In the genomic region with DNA sequence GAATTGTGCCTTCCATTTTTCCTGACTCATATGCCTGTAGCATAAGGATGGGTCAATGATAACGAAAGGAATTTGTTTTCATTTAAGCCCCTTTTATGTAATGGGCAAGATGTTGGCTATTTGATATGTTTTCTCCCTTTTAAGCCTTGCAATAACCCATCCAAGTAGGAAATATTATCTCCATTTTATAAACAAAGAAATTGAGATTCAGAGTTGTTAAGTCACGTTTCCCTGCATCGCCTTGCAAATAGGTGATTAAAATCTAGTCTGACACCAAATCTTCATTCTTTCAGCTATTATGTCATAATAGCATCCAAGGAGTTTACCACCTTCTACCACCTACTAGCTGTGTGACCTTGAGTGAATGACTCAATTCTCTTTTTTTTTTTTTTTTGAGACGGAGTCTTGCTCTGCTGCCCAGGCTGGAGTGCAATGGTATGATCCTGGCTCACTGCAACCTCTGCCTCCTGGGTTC, we compare ENCODE assay signal across 28 cellular contexts. TPM values are rescaled to one million over a fixed set of nuclear protein-coding genes. Genes with fewer than 3 reads are reported as not detected.
A peak's percentile ranks its signal among the peaks of the same experiment; 100 is the strongest.
DNase-seq lines count a peak whose midpoint lies in the region; ATAC-seq, FAIRE-seq and TF ChIP-seq lines count a peak whose summit lies in the region.
"Had no signal": no experiment of that assay in that cellular context is flagged by ENCODE, and none has a peak within 500 bp of the region (broad histone marks: within the 10 kb centered on the region; RNA-seq: fewer than 3 reads in every experiment).

No MANE protein-coding gene starts in this region.

- no peak for TF ChIP-seq POLR2A in A549 (IDR thresholded peaks at IDR 0.05; ENCODE audit: low read length)

- WGBS in A549 (ENCODE audit: missing lambda C conversion rate), result 40% methylated on average over 4 of the region's 4 CpGs
- WGBS in GM23248 (ENCODE audit: low coverage in 1 of 2, low lambda C conversion rate in 2 of 2, missing lambda C conversion rate in 2 of 2), 2 experiments, result 55% methylated on average over 4 of the region's 4 CpGs

- H4K20me1 ChIP-seq in GM23248 (ENCODE audit: insufficient read depth), result no peaks in the 10 kb centered on the region
- H4K20me1 ChIP-seq: BLaER1 treated with 17β-estradiol and CSF1 and Interleukin-3, amounts not matched to agents 10 nM and 100 nM had no signal

- H3K79me2 ChIP-seq in GM23248 (ENCODE audit: insufficient read depth), result no peaks in the 10 kb centered on the region
- H3K79me2 ChIP-seq in parathyroid adenoma, result no peaks in the 10 kb centered on the region

- in situ Hi-C loops in GM23248 (cut with MboI), result no loop called here

- H3K36me3 ChIP-seq in GM23248 (ENCODE audit: low read depth) (no peaks in the 10 kb centered on the region), parathyroid adenoma (ENCODE audit: control insufficient read depth, insufficient read depth, low read length) (no peaks in the 10 kb centered on the region)
- H3K36me3 ChIP-seq: BE2C; BLaER1 treated with 17β-estradiol and CSF1 and Interleukin-3, amounts not matched to agents 10 nM and 100 nM had no signal

- no peak for TF ChIP-seq RAD21 in A549 (conservative IDR thresholded peaks at IDR 0.05 in 1 of 2, IDR thresholded peaks at IDR 0.05 in 1 of 2)

- TF ChIP-seq CTCF in A549 (IDR thresholded peaks at IDR 0.05) (no peak), parathyroid adenoma (IDR thresholded peaks at IDR 0.05) (no peak)

- ATAC-seq in A549 (peak in 1 of 2 experiments; percentile 55; a peak in 2 of 6 replicates), GM19463 (IDR thresholded peaks at IDR 0.05; ENCODE audit: unreplicated experiment) (no peak)
- ATAC-seq: HCT116 had no signal

- H3K9me3 ChIP-seq in A549, result no peaks in the 10 kb centered on the region
- no peaks in the 10 kb centered on the region for H3K9me3 ChIP-seq in GM23248 (ENCODE audit: low read depth)
- H3K9me3 ChIP-seq in parathyroid adenoma (ENCODE audit: control insufficient read depth, low read length), result no peaks in the 10 kb centered on the region
- H3K9me3 ChIP-seq: BE2C; BLaER1 treated with 17β-estradiol and CSF1 and Interleukin-3, amounts not matched to agents 10 nM and 100 nM had no signal

- peak overlapping the region; percentile 36 for H3K4me2 ChIP-seq in A549
- H3K4me2 ChIP-seq in GM23248 (ENCODE audit: unreplicated experiment), result no peak overlapping the region
- H3K4me2 ChIP-seq in parathyroid adenoma (ENCODE audit: low read length), result no peak overlapping the region
- H3K4me2 ChIP-seq: BLaER1 treated with 17β-estradiol and CSF1 and Interleukin-3, amounts not matched to agents 10 nM and 100 nM; GM23338 had no signal

- no peak for DNase-seq in A549 (ENCODE audit: low read depth in 1 of 2, low spot score in 1 of 2)
- DNase-seq in GM23248, result peak; percentile 6
- peak; percentile 77 for DNase-seq in M059J (ENCODE audit: low read depth)
- DNase-seq in amniotic stem cell (lab: John Stamatoyannopoulos, UW), result no peak
- no peak for DNase-seq in urothelium cell line (ENCODE audit: low spot score)
- no peak for DNase-seq in NCI-H82 treated with DMSO at 0.1 percent for 48 hours (lab: John Stamatoyannopoulos, UW; ENCODE audit: unreplicated experiment)
- DNase-seq: ACHN; AML-193; BE2C; CD4-positive, alpha-beta T cell; CD8-positive, alpha-beta memory T cell; DMS 273 treated with DMSO at 0.1 percent for 48 hours; DMS79; GF-D8; H9; HFFc6 had no signal

- H3K4me1 ChIP-seq in A549, result peaks cover 33% of the 10 kb centered on the region
- no peaks in the 10 kb centered on the region for H3K4me1 ChIP-seq in GM23248 (ENCODE audit: insufficient read depth)
- H3K4me1 ChIP-seq in parathyroid adenoma, result peaks cover 3% of the 10 kb centered on the region
- H3K4me1 ChIP-seq: BE2C; BLaER1 treated with 17β-estradiol and CSF1 and Interleukin-3, amounts not matched to agents 10 nM and 100 nM had no signal

- POLR2A ChIA-PET in A549 (lab: Yijun Ruan, JAX), result no interaction called here

- H3K4me3 ChIP-seq in A549, result no peak overlapping the region
- H3K4me3 ChIP-seq in GM23248, result no peak overlapping the region
- H3K4me3 ChIP-seq in parathyroid adenoma (ENCODE audit: low read depth, low read length), result no peak overlapping the region
- H3K4me3 ChIP-seq: BLaER1 treated with 17β-estradiol and CSF1 and Interleukin-3, amounts not matched to agents 10 nM and 100 nM; GM23338 had no signal

- H3K27me3 ChIP-seq in GM23248 (replicated peaks; ENCODE audit: insufficient read depth) (0 out of 2 replicates have a peak, but pooled peaks cover 9% of the 10 kb centered on the region), parathyroid adenoma (ENCODE audit: control insufficient read depth, insufficient read depth, low read length) (no peaks in the 10 kb centered on the region)
- H3K27me3 ChIP-seq: BE2C; BLaER1 treated with 17β-estradiol and CSF1 and Interleukin-3, amounts not matched to agents 10 nM and 100 nM had no signal

- H3K9me2 ChIP-seq in GM23248 (ENCODE audit: insufficient read depth), result no peaks in the 10 kb centered on the region

- H3K27ac ChIP-seq in A549, result peak overlapping the region; percentile 37 to 71; a peak in 3 of 6 replicates
- H3K27ac ChIP-seq in GM23248, result no peak overlapping the region
- peak overlapping the region; percentile 29 for H3K27ac ChIP-seq in parathyroid adenoma
- H3K27ac ChIP-seq: BLaER1 treated with 17β-estradiol and CSF1 and Interleukin-3, amounts not matched to agents 10 nM and 100 nM had no signal

- no peak for TF ChIP-seq EP300 in A549 (IDR thresholded peaks at IDR 0.05)

- H3F3A ChIP-seq in GM23248 (ENCODE audit: insufficient read depth), result no peaks in the 10 kb centered on the region

- CTCF ChIA-PET in A549 (lab: Yijun Ruan, JAX), result interaction anchor here (0.6 to 1.0 kb wide), 2 partner anchors 50 to 129 kb away, joined by 3 to 4 read pairs; no protein-coding TSS in a partner anchor

- H3K9ac ChIP-seq in GM23248, result no peak overlapping the region
- no peak overlapping the region for H3K9ac ChIP-seq in parathyroid adenoma
- H3K9ac ChIP-seq: BLaER1 treated with 17β-estradiol and CSF1 and Interleukin-3, amounts not matched to agents 10 nM and 100 nM had no signal

- FAIRE-seq in A549 (lab: Jason Lieb, UNC) (no peak), urothelium cell line (lab: Jason Lieb, UNC) (no peak)
- FAIRE-seq: A204.1, D721Med, GM12891, GM18507 had no signal

- H2AFZ ChIP-seq in GM23248 (no peak overlapping the region), parathyroid adenoma (no peak overlapping the region)
- H2AFZ ChIP-seq: GM23338 had no signal

TF ChIP-seq in A549, 52 proteins besides CTCF, POLR2A, EP300 and RAD21:
- TF ChIP-seq SMC3 (IDR thresholded peaks at IDR 0.05) (no peak), FOSL2 (IDR thresholded peaks at IDR 0.05) (no peak), FOSL2 (CRISPR knock-in tag; IDR thresholded peaks at IDR 0.05) (peak; percentile 15; the same call in 1 of the 2 replicates), CEBPB (IDR thresholded peaks at IDR 0.05) (peak in 1 of 2 experiments; percentile 4; a peak in 1 of 4 replicates), GATA3 (IDR thresholded peaks at IDR 0.05; ENCODE audit: borderline replicate concordance) (peak; percentile 20; the same call in 1 of the 2 replicates)

RNA-seq across cellular contexts. Expression of a gene that starts 7.0 kb away (rescaled TPM):
- polyA plus RNA-seq in A549 (2011; rRNA removed) (20.0 and 23.0 TPM in 2 replicates), A549 (2017; fragmentation: RNase III; extraction: RNeasy Plus Mini Kit Qiagen cat#74134 plus additional on column Dnase treatment) (17.5 to 26.2 TPM (median 25.9 TPM) in 3 replicates), GM23248 (2016; fragmentation: Nextera tagmentation; extraction: Ambion mirVana) (not detected in 2 replicates)
- polyA plus RNA-seq in A549 (2012; cell fraction: cytosol; rRNA removed), result 16.7 and 23.8 TPM in 2 replicates
- 26.9 and 33.9 TPM in 2 replicates for polyA plus RNA-seq in A549 (2012; cell fraction: nucleus; rRNA removed)
- 43.7 and 58.8 TPM in 2 replicates for polyA minus RNA-seq in A549 (2011; rRNA and poly(A)+ RNA removed)
- total RNA-seq in GM23248 (2014; rRNA removed; shearing (Covaris generic)), result not detected in 2 replicates
- not detected in 2 replicates for total RNA-seq in M059J (2014; rRNA removed; shearing (Covaris generic))
- total RNA-seq: CD4-positive, alpha-beta T cell; CD8-positive, alpha-beta memory T cell; GM23338; H4; H9; HFFc6 had no signal
- polyA plus RNA-seq: CD14-positive monocyte; CD8-positive, alpha-beta memory T cell; GM23338 had no signal

RNA-seq across cellular contexts. Expression of a gene that starts 25.7 kb away (rescaled TPM):
- polyA plus RNA-seq in A549 (2011; rRNA removed) (1.2 and 1.3 TPM in 2 replicates), A549 (2017; fragmentation: RNase III; extraction: RNeasy Plus Mini Kit Qiagen cat#74134 plus additional on column Dnase treatment) (0.37 to 1.0 TPM (median 0.96 TPM) in 3 replicates), GM23248 (2016; fragmentation: Nextera tagmentation; extraction: Ambion mirVana) (not detected in 2 replicates)
- polyA plus RNA-seq in A549 (2012; cell fraction: cytosol; rRNA removed), result 0.30 and 0.53 TPM in 2 replicates
- 0.20 and 0.30 TPM in 2 replicates for polyA plus RNA-seq in A549 (2012; cell fraction: nucleus; rRNA removed)
- 1.5 and 2.1 TPM in 2 replicates for polyA minus RNA-seq in A549 (2011; rRNA and poly(A)+ RNA removed)
- not detected in 2 replicates for total RNA-seq in GM23248 (2014; rRNA removed; shearing (Covaris generic))
- total RNA-seq in M059J (2014; rRNA removed; shearing (Covaris generic)), result not detected in 2 replicates
- total RNA-seq: CD4-positive, alpha-beta T cell; CD8-positive, alpha-beta memory T cell; G401; GM23338; H4; H9; HFFc6 had no signal
- polyA plus RNA-seq: CD14-positive monocyte; CD8-positive, alpha-beta memory T cell; GM23338 had no signal

RNA-seq across cellular contexts. Expression of a gene that starts 51.5 kb away (rescaled TPM):
- 13.1 and 15.2 TPM in 2 replicates for polyA plus RNA-seq in A549 (2011; rRNA removed)
- 3.8 and 4.8 TPM in 2 replicates for polyA plus RNA-seq in A549 (2012; cell fraction: cytosol; rRNA removed)
- polyA plus RNA-seq in A549 (2012; cell fraction: nucleus; rRNA removed), result 5.3 and 6.6 TPM in 2 replicates
- polyA plus RNA-seq in A549 (2017; fragmentation: RNase III; extraction: RNeasy Plus Mini Kit Qiagen cat#74134 plus additional on column Dnase treatment), result 12.1 to 16.0 TPM (median 15.4 TPM) in 3 replicates
- 12.9 and 15.4 TPM in 2 replicates for polyA minus RNA-seq in A549 (2011; rRNA and poly(A)+ RNA removed)
- total RNA-seq in GM23248 (2014; rRNA removed; shearing (Covaris generic)), result 8.9 and 9.9 TPM in 2 replicates
- 6.5 and 7.1 TPM in 2 replicates for polyA plus RNA-seq in GM23248 (2016; fragmentation: Nextera tagmentation; extraction: Ambion mirVana)
- 4.6 and 7.4 TPM in 2 replicates for total RNA-seq in M059J (2014; rRNA removed; shearing (Covaris generic))

Comparison
In these comparisons a context has a peak if more than half of its experiments do, and no peak if none do; other contexts are left out.
1. DNase-seq: peak in GM23248 (single experiment) and M059J (single experiment); none in A549 (0 of 2), amniotic stem cell (single experiment), urothelium cell line (single experiment) and NCI-H82 treated with DMSO at 0.1 percent for 48 hours (single experiment).